ENCODE assay signal across 8 cellular contexts in the genomic region with DNA sequence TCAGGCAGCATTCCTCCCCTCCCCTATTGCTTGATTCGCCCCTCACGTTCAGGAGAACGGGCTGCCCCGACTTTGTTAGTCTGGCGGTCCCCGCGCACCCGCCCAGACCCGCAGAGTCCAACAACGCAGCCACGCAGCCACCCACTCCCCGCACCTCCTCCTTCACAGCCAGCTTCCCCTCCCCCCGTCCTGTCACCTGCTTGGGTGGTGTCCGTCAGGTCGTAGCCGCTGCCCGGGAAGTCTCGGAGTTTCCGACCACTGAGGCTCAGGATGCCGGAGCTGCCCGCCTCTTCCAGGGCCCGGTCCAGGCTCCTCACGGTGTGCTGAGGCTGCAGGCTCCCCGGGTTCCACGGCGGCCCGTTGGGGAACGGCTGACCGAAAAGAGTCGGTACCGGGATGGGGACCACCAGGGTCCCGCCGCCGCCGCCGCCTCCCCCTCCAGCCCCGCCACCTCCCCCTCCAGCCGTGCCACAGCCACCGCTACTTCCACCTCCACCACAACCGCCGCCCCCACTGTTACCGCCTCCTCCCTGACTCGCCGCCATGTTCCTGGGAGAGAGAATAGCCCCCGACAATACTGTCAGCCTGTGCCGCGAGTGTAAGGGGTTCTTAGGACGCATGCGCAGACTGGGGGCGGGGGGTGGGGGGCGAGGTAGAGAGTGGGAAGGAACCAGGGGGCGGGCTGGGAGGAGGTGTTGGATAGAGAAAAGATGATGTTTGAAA. TPM values are rescaled to one million over a fixed set of nuclear protein-coding genes. Genes with fewer than 3 reads are reported as not detected.
DNase-seq lines count a peak whose midpoint lies in the region; ATAC-seq, FAIRE-seq and TF ChIP-seq lines count a peak whose summit lies in the region.

A gene with protein sequence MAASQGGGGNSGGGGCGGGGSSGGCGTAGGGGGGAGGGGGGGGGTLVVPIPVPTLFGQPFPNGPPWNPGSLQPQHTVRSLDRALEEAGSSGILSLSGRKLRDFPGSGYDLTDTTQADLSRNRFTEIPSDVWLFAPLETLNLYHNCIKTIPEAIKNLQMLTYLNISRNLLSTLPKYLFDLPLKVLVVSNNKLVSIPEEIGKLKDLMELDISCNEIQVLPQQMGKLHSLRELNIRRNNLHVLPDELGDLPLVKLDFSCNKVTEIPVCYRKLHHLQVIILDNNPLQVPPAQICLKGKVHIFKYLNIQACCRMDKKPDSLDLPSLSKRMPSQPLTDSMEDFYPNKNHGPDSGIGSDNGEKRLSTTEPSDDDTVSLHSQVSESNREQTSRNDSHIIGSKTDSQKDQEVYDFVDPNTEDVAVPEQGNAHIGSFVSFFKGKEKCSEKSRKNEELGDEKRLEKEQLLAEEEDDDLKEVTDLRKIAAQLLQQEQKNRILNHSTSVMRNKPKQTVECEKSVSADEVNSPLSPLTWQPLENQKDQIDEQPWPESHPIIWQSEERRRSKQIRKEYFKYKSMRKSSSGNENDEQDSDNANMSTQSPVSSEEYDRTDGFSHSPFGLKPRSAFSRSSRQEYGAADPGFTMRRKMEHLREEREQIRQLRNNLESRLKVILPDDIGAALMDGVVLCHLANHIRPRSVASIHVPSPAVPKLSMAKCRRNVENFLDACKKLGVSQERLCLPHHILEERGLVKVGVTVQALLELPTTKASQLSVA (minus strand): TSS at position 600 of the 723 bp plus-strand sequence. CDS start 55 bp downstream, at position 545.

- no peaks in the 10 kb centered on the region for H3K9me3 Mint-ChIP-seq in activated CD8-positive, alpha-beta memory T cell treated with anti-CD3 and anti-CD28 coated beads, Interleukin-2, amount 10 ng/mL, durations not matched to agents 7 days and 5 days (ENCODE audit: low read depth)

- H3K36me3 ChIP-seq in gastroesophageal sphincter (no peaks in the 10 kb centered on the region), pancreas (no peaks in the 10 kb centered on the region)

- H3K4me3 ChIP-seq in gastroesophageal sphincter (peak within 1 kb of the TSS; percentile 71 to 99), pancreas (peak within 1 kb of the TSS in 3 of 4 donors; percentile 2 to 36 (median 6))

- H3K4me3 Mint-ChIP-seq in activated CD8-positive, alpha-beta memory T cell treated with anti-CD3 and anti-CD28 coated beads, Interleukin-2, amount 10 ng/mL, durations not matched to agents 7 days and 5 days = no peak within 1 kb of the TSS

- H3K27ac ChIP-seq in gastroesophageal sphincter (peak within 1 kb of the TSS; percentile 60 to 85 (median 79)), pancreas (no peak within 1 kb of the TSS)

- H3K27me3 Mint-ChIP-seq in activated CD8-positive, alpha-beta memory T cell treated with anti-CD3 and anti-CD28 coated beads, Interleukin-2, amount 10 ng/mL, durations not matched to agents 7 days and 5 days = peaks cover 12% of the 10 kb centered on the region

- CTCF ChIA-PET in activated CD8-positive, alpha-beta memory T cell treated with anti-CD3 and anti-CD28 coated beads, Interleukin-2, amount 10 ng/mL, durations not matched to agents 7 days and 5 days (lab: Charles Lee) = no interaction called here

- no peak for TF ChIP-seq EP300 in gastroesophageal sphincter (IDR thresholded peaks at IDR 0.05)

- no peaks in the 10 kb centered on the region for H3K9me3 ChIP-seq in gastroesophageal sphincter
- no peaks in the 10 kb centered on the region for H3K9me3 ChIP-seq in pancreas

- no CpG with 5 or more reads among the region's 52 CpGs for WGBS in gastroesophageal sphincter (ENCODE audit: low coverage in 1 of 2), 2 donors
- 2 to 9% methylated on average over 41 to 45 of the region's 52 CpGs for WGBS in pancreas, 2 donors

- no peak for FAIRE-seq in pancreas (lab: Jason Lieb, UNC)

- H3K27ac Mint-ChIP-seq in activated CD8-positive, alpha-beta memory T cell treated with anti-CD3 and anti-CD28 coated beads, Interleukin-2, amount 10 ng/mL, durations not matched to agents 7 days and 5 days = no peak within 1 kb of the TSS

- H3K4me1 ChIP-seq in gastroesophageal sphincter (peaks cover 0 to 42% (median 0%) of the 10 kb centered on the region in 3 donors), pancreas (no peaks in the 10 kb centered on the region)

- no peak for TF ChIP-seq POLR2A in gastroesophageal sphincter (IDR thresholded peaks at IDR 0.05)

- ATAC-seq in gastroesophageal sphincter (peak; percentile 75), pancreas (peak in 3 of 4 donors; percentile 26 to 67 (median 56)), GM21717 (IDR thresholded peaks at IDR 0.05; ENCODE audit: unreplicated experiment) (no peak)
- ATAC-seq in activated CD8-positive, alpha-beta memory T cell treated with anti-CD3 and anti-CD28 coated beads, Interleukin-2, amount 10 ng/mL, durations not matched to agents 7 days and 5 days = no peak

- TF ChIP-seq CTCF in gastroesophageal sphincter (IDR thresholded peaks at IDR 0.05) (no peak), pancreas (IDR thresholded peaks at IDR 0.05) (no peak)

- H3K27me3 ChIP-seq in gastroesophageal sphincter (no peaks in the 10 kb centered on the region), pancreas (peaks cover 0 to 51% (median 5%) of the 10 kb centered on the region in 4 donors)

- no peaks in the 10 kb centered on the region for H3K36me3 Mint-ChIP-seq in activated CD8-positive, alpha-beta memory T cell treated with anti-CD3 and anti-CD28 coated beads, Interleukin-2, amount 10 ng/mL, durations not matched to agents 7 days and 5 days

- DNase-seq in DMS114 treated with DMSO at 0.1 percent for 48 hours (lab: John Stamatoyannopoulos, UW; ENCODE audit: unreplicated experiment) = peak; percentile 1
- peak; percentile 40 for DNase-seq in NCI-H69 (lab: John Stamatoyannopoulos, UW)
- DNase-seq in pancreas = peak in 4 of 6 donors; percentile 12 to 66 (median 37)
- no peak for DNase-seq in activated CD8-positive, alpha-beta memory T cell treated with anti-CD3 and anti-CD28 coated beads, Interleukin-2, amount 10 ng/mL, durations not matched to agents 7 days and 5 days
- DNase-seq in stimulated activated naive CD4-positive, alpha-beta T cell (lab: John Stamatoyannopoulos, UW) = no peak
- DNase-seq in NOMO-1 (lab: John Stamatoyannopoulos, UW; ENCODE audit: unreplicated experiment in 2 of 2) = no peak

- intact Hi-C loops in pancreas (cut with DNase I) = no loop called here

- no peaks in the 10 kb centered on the region for H3K4me1 Mint-ChIP-seq in activated CD8-positive, alpha-beta memory T cell treated with anti-CD3 and anti-CD28 coated beads, Interleukin-2, amount 10 ng/mL, durations not matched to agents 7 days and 5 days

RNA-seq across cellular contexts. Expression of the gene that starts here (rescaled TPM):
- total RNA-seq in gastroesophageal sphincter (10 to 100 TPM; 10.8 to 17.1 (median 14.5) TPM), pancreas (under 1 TPM; 0.12 to 0.72 (median 0.28) TPM)
- polyA plus RNA-seq in pancreas = 1 to 10 TPM in 1 of 2 donors, under 1 TPM in 1; 0.38 to 1.0 TPM
- total RNA-seq in activated CD8-positive, alpha-beta memory T cell treated with anti-CD3 and anti-CD28 coated beads, Interleukin-2, amount 10 ng/mL, durations not matched to agents 7 days and 5 days = not detected

Comparison
In these comparisons a context has a peak if more than half of its experiments do, and no peak if none do; other contexts are left out.
1. RNA of the gene that starts here (total RNA-seq): 10.8 to 17.1 TPM in gastroesophageal sphincter; 0.12 to 0.72 TPM in pancreas and not detected in activated CD8-positive, alpha-beta memory T cell treated with anti-CD3 and anti-CD28 coated beads, Interleukin-2, amount 10 ng/mL, durations not matched to agents 7 days and 5 days; every median in the first group is over 4 times any median in the second.
2. DNase-seq: peak in DMS114 treated with DMSO at 0.1 percent for 48 hours (single experiment), NCI-H69 (single experiment) and pancreas (4 of 6); none in activated CD8-positive, alpha-beta memory T cell treated with anti-CD3 and anti-CD28 coated beads, Interleukin-2, amount 10 ng/mL, durations not matched to agents 7 days and 5 days (single experiment), stimulated activated naive CD4-positive, alpha-beta T cell (0 of 6) and NOMO-1 (0 of 2).
3. ATAC-seq: peak in gastroesophageal sphincter (single experiment) and pancreas (3 of 4); none in activated CD8-positive, alpha-beta memory T cell treated with anti-CD3 and anti-CD28 coated beads, Interleukin-2, amount 10 ng/mL, durations not matched to agents 7 days and 5 days (single experiment) and GM21717 (single experiment).
4. H3K27ac ChIP-seq: peak in gastroesophageal sphincter (4 of 4); none in pancreas (0 of 4).